Comparison of ENCODE assay signal across 1 cellular context in genomic region chr1:112934562-112934952, GRCh38.
TF ChIP-seq lines count a peak whose summit lies in the region.

No MANE protein-coding gene starts in this region.

TF ChIP-seq in SK-N-SH, 30 proteins besides CTCF, POLR2A, EP300 and RAD21 (continued from another document):
- no peak for TF ChIP-seq MXI1 (IDR thresholded peaks at IDR 0.05; ENCODE audit: low read depth, low read length)
- no peak for TF ChIP-seq SIN3A (IDR thresholded peaks at IDR 0.05; ENCODE audit: borderline replicate concordance, low read depth, low read length)
- TF ChIP-seq EZH2phosphoT487 (IDR thresholded peaks at IDR 0.05; ENCODE audit: borderline replicate concordance, low read depth) = no peak
- TF ChIP-seq USF1 (IDR thresholded peaks at IDR 0.05; ENCODE audit: borderline replicate concordance, low read depth) = no peak
- TF ChIP-seq RXRA (IDR thresholded peaks at IDR 0.05; ENCODE audit: borderline replicate concordance, low read depth) = no peak
- no peak for TF ChIP-seq FOSL2 (IDR thresholded peaks at IDR 0.05; ENCODE audit: borderline replicate concordance, low read depth)
- no peak for TF ChIP-seq POLR2AphosphoS5 (IDR thresholded peaks at IDR 0.05; ENCODE audit: low read depth, low read length)
